ENCODE assay signal across 8 cellular contexts in genomic region chr11:14643697-14644395, GRCh38. TPM values are rescaled to one million over a fixed set of nuclear protein-coding genes. Genes with fewer than 3 reads are reported as not detected.
A peak's percentile ranks its signal among the peaks of the same experiment; 100 is the strongest.
DNase-seq lines count a peak whose midpoint lies in the region; ATAC-seq, FAIRE-seq and TF ChIP-seq lines count a peak whose summit lies in the region.

PDE3B (plus strand) TSS chr11:14643804; CDS start chr11:14644076, 272 bp downstream.

- DNase-seq in DMS114 treated with DMSO at 0.1 percent for 48 hours (lab: John Stamatoyannopoulos, UW; ENCODE audit: unreplicated experiment) (peak; percentile 3), HuH-7 (ENCODE audit: low spot score) (peak; percentile 89), RWPE2 (ENCODE audit: low spot score) (peak; percentile 42), frontal cortex (ENCODE audit: low spot score in 2 of 2) (peak; percentile 50 to 78), testis (peak; percentile 88)
- peak; percentile 67 for DNase-seq in activated T-helper 9 cell treated with anti-CD3 and anti-CD28 coated beads, Interleukin-2, amount 50 U/mL, for 16 hours (ENCODE audit: low read depth)

- TF ChIP-seq CTCF in RWPE2 (IDR thresholded peaks at IDR 0.05; ENCODE audit: poor library complexity, severe bottlenecking) (no peak), testis (IDR thresholded peaks at IDR 0.05) (no peak)

- intact Hi-C loops in testis (cut with DNase I; ENCODE audit: low total_unique reads) = no loop called here

- H3K9me3 ChIP-seq in RWPE2 (ENCODE audit: severe bottlenecking) (no peaks in the 10 kb centered on the region), neuron (ENCODE audit: low read length) (no peaks in the 10 kb centered on the region), testis (no peaks in the 10 kb centered on the region)

- peak within 1 kb of the TSS; percentile 97 for H2AFZ ChIP-seq in neuron (ENCODE audit: low read depth, low read length)

- no peak for TF ChIP-seq POLR2A in testis (IDR thresholded peaks at IDR 0.05)

- H3K4me1 ChIP-seq in RWPE2 (ENCODE audit: insufficient read depth, poor library complexity, severe bottlenecking) (no peaks in the 10 kb centered on the region), neuron (ENCODE audit: insufficient read depth, low read length) (peaks cover 29% of the 10 kb centered on the region), testis (no peaks in the 10 kb centered on the region)

- H3K27me3 ChIP-seq in RWPE2 (ENCODE audit: insufficient read depth, poor library complexity, severe bottlenecking) (peaks cover 80% of the 10 kb centered on the region), neuron (ENCODE audit: insufficient read depth, low read length) (no peaks in the 10 kb centered on the region), testis (no peaks in the 10 kb centered on the region)

- H3K4me3 ChIP-seq in RWPE2 (ENCODE audit: severe bottlenecking) (peak within 1 kb of the TSS; percentile 49), neuron (ENCODE audit: low read length) (peak within 1 kb of the TSS; percentile 68), testis (peak within 1 kb of the TSS; percentile 79 to 96)

- no peaks in the 10 kb centered on the region for H3K36me3 ChIP-seq in RWPE2 (ENCODE audit: low read depth)
- H3K36me3 ChIP-seq in neuron (ENCODE audit: insufficient read depth, low read length) = no peaks in the 10 kb centered on the region
- no peaks in the 10 kb centered on the region for H3K36me3 ChIP-seq in testis (ENCODE audit: low read depth, missing control alignments)

- FAIRE-seq in frontal cortex (lab: Jason Lieb, UNC) = no peak

- WGBS in testis, 2 donors = 1% methylated on average over 25 to 51 of the region's 79 CpGs

- peak; percentile 74 for ATAC-seq in GM21423 (IDR thresholded peaks at IDR 0.05; ENCODE audit: unreplicated experiment)
- ATAC-seq in RWPE2 (ENCODE audit: low read depth) = peak; percentile 78

- no peak within 1 kb of the TSS for H3K27ac ChIP-seq in RWPE2 (ENCODE audit: poor library complexity, severe bottlenecking)
- H3K27ac ChIP-seq in testis = peak within 1 kb of the TSS; percentile 88 to 91

RNA-seq across cellular contexts. Expression of gene PDE3B, which starts in this region (rescaled TPM):
- total RNA-seq in frontal cortex (20.4 TPM), testis (10 to 100 TPM; 25.8 to 39.5 TPM)
- 22.3 TPM for polyA plus RNA-seq in testis (ENCODE audit: insufficient read depth, low read depth, low replicate concordance)

Comparison
In these comparisons a context has a peak if more than half of its experiments do, and no peak if none do; other contexts are left out.
1. DNase-seq: peak in every context shown above with its lines; median percentile 89 in HuH-7; 88 in testis; 67 in activated T-helper 9 cell treated with anti-CD3 and anti-CD28 coated beads, Interleukin-2, amount 50 U/mL, for 16 hours; 64 in frontal cortex; 42 in RWPE2; 3 in DMS114 treated with DMSO at 0.1 percent for 48 hours.